Comparison of ENCODE assay signal across 1 cellular context in the genomic region with DNA sequence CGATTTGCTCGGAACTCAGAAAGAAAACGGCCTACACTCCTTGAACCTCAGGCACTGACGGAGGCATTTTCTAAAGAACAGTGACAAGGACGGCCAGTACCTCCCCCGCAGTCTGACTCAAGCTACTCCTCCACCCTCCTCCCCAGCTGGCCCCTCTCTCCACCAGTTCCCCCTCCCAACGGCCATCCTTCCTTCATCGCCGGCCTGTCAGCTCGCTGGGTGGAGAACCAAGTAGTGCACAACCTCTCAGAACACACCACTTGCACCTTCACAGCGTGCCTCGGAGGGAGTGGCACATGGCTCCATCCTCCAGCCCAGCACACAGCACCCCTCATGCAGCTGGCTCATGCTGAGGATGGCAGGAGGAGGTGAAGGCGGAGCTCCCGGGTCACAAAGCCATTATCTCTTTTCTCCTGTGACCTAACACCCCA.
A peak's percentile ranks its signal among the peaks of the same experiment; 100 is the strongest.
TF ChIP-seq lines count a peak whose summit lies in the region.

No MANE protein-coding gene starts in this region.

TF ChIP-seq in K562, 482 proteins besides CTCF, POLR2A, EP300 and RAD21 (continued from another document and continues in another):
- TF ChIP-seq, protein P1, sequence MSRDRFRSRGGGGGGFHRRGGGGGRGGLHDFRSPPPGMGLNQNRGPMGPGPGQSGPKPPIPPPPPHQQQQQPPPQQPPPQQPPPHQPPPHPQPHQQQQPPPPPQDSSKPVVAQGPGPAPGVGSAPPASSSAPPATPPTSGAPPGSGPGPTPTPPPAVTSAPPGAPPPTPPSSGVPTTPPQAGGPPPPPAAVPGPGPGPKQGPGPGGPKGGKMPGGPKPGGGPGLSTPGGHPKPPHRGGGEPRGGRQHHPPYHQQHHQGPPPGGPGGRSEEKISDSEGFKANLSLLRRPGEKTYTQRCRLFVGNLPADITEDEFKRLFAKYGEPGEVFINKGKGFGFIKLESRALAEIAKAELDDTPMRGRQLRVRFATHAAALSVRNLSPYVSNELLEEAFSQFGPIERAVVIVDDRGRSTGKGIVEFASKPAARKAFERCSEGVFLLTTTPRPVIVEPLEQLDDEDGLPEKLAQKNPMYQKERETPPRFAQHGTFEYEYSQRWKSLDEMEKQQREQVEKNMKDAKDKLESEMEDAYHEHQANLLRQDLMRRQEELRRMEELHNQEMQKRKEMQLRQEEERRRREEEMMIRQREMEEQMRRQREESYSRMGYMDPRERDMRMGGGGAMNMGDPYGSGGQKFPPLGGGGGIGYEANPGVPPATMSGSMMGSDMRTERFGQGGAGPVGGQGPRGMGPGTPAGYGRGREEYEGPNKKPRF (IDR thresholded peaks at IDR 0.05; ENCODE audit: low read depth, low read length), result no peak
- TF ChIP-seq ZNF830 (CRISPR knock-in tag; IDR thresholded peaks at IDR 0.05), result no peak
- TF ChIP-seq PTRF (tag; IDR thresholded peaks at IDR 0.05), result no peak
- peak; percentile 92; the same call in 1 of the 2 replicates for TF ChIP-seq ZNF263 (CRISPR knock-in tag; IDR thresholded peaks at IDR 0.05; ENCODE audit: borderline replicate concordance)
- no peak for TF ChIP-seq HNRNPK (IDR thresholded peaks at IDR 0.05; ENCODE audit: low read depth, low read length, poor library complexity, severe bottlenecking)
- no peak for TF ChIP-seq NFATC3 (IDR thresholded peaks at IDR 0.05)
- no peak for TF ChIP-seq ETV6 (IDR thresholded peaks at IDR 0.05; ENCODE audit: borderline replicate concordance in 1 of 2, low read depth in 2 of 2, low read length in 1 of 2)
- TF ChIP-seq ETV6 (CRISPR knock-in tag; IDR thresholded peaks at IDR 0.05; ENCODE audit: borderline replicate concordance), result no peak
- no peak for TF ChIP-seq ZNF551 (CRISPR knock-in tag; IDR thresholded peaks at IDR 0.05)
- TF ChIP-seq, protein P2, sequence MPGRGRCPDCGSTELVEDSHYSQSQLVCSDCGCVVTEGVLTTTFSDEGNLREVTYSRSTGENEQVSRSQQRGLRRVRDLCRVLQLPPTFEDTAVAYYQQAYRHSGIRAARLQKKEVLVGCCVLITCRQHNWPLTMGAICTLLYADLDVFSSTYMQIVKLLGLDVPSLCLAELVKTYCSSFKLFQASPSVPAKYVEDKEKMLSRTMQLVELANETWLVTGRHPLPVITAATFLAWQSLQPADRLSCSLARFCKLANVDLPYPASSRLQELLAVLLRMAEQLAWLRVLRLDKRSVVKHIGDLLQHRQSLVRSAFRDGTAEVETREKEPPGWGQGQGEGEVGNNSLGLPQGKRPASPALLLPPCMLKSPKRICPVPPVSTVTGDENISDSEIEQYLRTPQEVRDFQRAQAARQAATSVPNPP (IDR thresholded peaks at IDR 0.05; ENCODE audit: borderline replicate concordance, insufficient read depth, insufficient read length), result no peak
- TF ChIP-seq, protein P3, sequence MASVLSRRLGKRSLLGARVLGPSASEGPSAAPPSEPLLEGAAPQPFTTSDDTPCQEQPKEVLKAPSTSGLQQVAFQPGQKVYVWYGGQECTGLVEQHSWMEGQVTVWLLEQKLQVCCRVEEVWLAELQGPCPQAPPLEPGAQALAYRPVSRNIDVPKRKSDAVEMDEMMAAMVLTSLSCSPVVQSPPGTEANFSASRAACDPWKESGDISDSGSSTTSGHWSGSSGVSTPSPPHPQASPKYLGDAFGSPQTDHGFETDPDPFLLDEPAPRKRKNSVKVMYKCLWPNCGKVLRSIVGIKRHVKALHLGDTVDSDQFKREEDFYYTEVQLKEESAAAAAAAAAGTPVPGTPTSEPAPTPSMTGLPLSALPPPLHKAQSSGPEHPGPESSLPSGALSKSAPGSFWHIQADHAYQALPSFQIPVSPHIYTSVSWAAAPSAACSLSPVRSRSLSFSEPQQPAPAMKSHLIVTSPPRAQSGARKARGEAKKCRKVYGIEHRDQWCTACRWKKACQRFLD (CRISPR knock-in tag; IDR thresholded peaks at IDR 0.05), result no peak; the same call in none of the 2 replicates
- TF ChIP-seq NCOA1 (IDR thresholded peaks at IDR 0.05; ENCODE audit: low read depth), result 0 out of 2 replicates have a peak, but pooled peaks have one; percentile 39
- no peak for TF ChIP-seq NR2F6 (CRISPR knock-in tag; IDR thresholded peaks at IDR 0.05)
- TF ChIP-seq, protein P4, sequence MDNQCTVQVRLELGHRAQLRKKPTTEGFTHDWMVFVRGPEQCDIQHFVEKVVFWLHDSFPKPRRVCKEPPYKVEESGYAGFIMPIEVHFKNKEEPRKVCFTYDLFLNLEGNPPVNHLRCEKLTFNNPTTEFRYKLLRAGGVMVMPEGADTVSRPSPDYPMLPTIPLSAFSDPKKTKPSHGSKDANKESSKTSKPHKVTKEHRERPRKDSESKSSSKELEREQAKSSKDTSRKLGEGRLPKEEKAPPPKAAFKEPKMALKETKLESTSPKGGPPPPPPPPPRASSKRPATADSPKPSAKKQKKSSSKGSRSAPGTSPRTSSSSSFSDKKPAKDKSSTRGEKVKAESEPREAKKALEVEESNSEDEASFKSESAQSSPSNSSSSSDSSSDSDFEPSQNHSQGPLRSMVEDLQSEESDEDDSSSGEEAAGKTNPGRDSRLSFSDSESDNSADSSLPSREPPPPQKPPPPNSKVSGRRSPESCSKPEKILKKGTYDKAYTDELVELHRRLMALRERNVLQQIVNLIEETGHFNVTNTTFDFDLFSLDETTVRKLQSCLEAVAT (IDR thresholded peaks at IDR 0.05), result peak in 1 of 2 experiments; percentile 43; a peak in 1 of 4 replicates
- TF ChIP-seq, protein P5, sequence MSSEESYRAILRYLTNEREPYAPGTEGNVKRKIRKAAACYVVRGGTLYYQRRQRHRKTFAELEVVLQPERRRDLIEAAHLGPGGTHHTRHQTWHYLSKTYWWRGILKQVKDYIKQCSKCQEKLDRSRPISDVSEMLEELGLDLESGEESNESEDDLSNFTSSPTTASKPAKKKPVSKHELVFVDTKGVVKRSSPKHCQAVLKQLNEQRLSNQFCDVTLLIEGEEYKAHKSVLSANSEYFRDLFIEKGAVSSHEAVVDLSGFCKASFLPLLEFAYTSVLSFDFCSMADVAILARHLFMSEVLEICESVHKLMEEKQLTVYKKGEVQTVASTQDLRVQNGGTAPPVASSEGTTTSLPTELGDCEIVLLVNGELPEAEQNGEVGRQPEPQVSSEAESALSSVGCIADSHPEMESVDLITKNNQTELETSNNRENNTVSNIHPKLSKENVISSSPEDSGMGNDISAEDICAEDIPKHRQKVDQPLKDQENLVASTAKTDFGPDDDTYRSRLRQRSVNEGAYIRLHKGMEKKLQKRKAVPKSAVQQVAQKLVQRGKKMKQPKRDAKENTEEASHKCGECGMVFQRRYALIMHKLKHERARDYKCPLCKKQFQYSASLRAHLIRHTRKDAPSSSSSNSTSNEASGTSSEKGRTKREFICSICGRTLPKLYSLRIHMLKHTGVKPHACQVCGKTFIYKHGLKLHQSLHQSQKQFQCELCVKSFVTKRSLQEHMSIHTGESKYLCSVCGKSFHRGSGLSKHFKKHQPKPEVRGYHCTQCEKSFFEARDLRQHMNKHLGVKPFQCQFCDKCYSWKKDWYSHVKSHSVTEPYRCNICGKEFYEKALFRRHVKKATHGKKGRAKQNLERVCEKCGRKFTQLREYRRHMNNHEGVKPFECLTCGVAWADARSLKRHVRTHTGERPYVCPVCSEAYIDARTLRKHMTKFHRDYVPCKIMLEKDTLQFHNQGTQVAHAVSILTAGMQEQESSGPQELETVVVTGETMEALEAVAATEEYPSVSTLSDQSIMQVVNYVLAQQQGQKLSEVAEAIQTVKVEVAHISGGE (CRISPR knock-in tag; IDR thresholded peaks at IDR 0.05), result peak in 1 of 3 experiments; percentile 90; a peak in 2 of 6 replicates
- TF ChIP-seq EHMT2 (IDR thresholded peaks at IDR 0.05), result peak; percentile 65
- no peak for TF ChIP-seq PML (IDR thresholded peaks at IDR 0.05; ENCODE audit: low read length)
- no peak for TF ChIP-seq POLR2AphosphoS5 (IDR thresholded peaks at IDR 0.05; ENCODE audit: control insufficient read depth, insufficient read depth, low read depth, low read length)
- TF ChIP-seq EGR1 (conservative IDR thresholded peaks at IDR 0.05), result peak; percentile 98
- TF ChIP-seq, protein P6, sequence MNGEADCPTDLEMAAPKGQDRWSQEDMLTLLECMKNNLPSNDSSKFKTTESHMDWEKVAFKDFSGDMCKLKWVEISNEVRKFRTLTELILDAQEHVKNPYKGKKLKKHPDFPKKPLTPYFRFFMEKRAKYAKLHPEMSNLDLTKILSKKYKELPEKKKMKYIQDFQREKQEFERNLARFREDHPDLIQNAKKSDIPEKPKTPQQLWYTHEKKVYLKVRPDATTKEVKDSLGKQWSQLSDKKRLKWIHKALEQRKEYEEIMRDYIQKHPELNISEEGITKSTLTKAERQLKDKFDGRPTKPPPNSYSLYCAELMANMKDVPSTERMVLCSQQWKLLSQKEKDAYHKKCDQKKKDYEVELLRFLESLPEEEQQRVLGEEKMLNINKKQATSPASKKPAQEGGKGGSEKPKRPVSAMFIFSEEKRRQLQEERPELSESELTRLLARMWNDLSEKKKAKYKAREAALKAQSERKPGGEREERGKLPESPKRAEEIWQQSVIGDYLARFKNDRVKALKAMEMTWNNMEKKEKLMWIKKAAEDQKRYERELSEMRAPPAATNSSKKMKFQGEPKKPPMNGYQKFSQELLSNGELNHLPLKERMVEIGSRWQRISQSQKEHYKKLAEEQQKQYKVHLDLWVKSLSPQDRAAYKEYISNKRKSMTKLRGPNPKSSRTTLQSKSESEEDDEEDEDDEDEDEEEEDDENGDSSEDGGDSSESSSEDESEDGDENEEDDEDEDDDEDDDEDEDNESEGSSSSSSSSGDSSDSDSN (IDR thresholded peaks at IDR 0.05; ENCODE audit: borderline replicate concordance in 1 of 2, low read depth in 2 of 2, low read length in 2 of 2), result peak; percentile 43 to 57; a peak in 1 of 4 replicates
- TF ChIP-seq CXXC5 (CRISPR knock-in tag; IDR thresholded peaks at IDR 0.05), result peak; percentile 35; the same call in 1 of the 2 replicates
- TF ChIP-seq, protein P7, sequence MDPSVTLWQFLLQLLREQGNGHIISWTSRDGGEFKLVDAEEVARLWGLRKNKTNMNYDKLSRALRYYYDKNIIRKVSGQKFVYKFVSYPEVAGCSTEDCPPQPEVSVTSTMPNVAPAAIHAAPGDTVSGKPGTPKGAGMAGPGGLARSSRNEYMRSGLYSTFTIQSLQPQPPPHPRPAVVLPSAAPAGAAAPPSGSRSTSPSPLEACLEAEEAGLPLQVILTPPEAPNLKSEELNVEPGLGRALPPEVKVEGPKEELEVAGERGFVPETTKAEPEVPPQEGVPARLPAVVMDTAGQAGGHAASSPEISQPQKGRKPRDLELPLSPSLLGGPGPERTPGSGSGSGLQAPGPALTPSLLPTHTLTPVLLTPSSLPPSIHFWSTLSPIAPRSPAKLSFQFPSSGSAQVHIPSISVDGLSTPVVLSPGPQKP (CRISPR knock-in tag; IDR thresholded peaks at IDR 0.05), result no peak
- TF ChIP-seq ARID2 (IDR thresholded peaks at IDR 0.05), result no peak
- peak; percentile 86 for TF ChIP-seq ZBTB17 (CRISPR knock-in tag; IDR thresholded peaks at IDR 0.05)
- TF ChIP-seq, protein P8, sequence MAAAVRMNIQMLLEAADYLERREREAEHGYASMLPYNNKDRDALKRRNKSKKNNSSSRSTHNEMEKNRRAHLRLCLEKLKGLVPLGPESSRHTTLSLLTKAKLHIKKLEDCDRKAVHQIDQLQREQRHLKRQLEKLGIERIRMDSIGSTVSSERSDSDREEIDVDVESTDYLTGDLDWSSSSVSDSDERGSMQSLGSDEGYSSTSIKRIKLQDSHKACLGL (CRISPR knock-in tag; IDR thresholded peaks at IDR 0.05; ENCODE audit: borderline replicate concordance, poor library complexity, severe bottlenecking), result no peak
- TF ChIP-seq MED1 (CRISPR knock-in tag; IDR thresholded peaks at IDR 0.05; ENCODE audit: borderline replicate concordance), result no peak
- TF ChIP-seq SMAD2 (IDR thresholded peaks at IDR 0.05; ENCODE audit: low read depth, low read length), result no peak
- no peak for TF ChIP-seq HEY1 (CRISPR knock-in tag; IDR thresholded peaks at IDR 0.05; ENCODE audit: borderline replicate concordance)
- no peak for TF ChIP-seq NONO (IDR thresholded peaks at IDR 0.05; ENCODE audit: low read depth in 2 of 2, low read length in 1 of 2)
- peak; percentile 31 for TF ChIP-seq SAP30 (IDR thresholded peaks at IDR 0.05; ENCODE audit: borderline replicate concordance, insufficient read depth, low read depth, low read length, poor library complexity, severe bottlenecking)
- no peak for TF ChIP-seq ZNF143 (CRISPR knock-in tag; IDR thresholded peaks at IDR 0.05)
- TF ChIP-seq NFRKB (IDR thresholded peaks at IDR 0.05; ENCODE audit: low read depth), result no peak
- TF ChIP-seq TAF7 (tag; IDR thresholded peaks at IDR 0.05), result no peak
- no peak for TF ChIP-seq ZNF224 (CRISPR knock-in tag; IDR thresholded peaks at IDR 0.05)
- TF ChIP-seq DIDO1 (tag; IDR thresholded peaks at IDR 0.05; ENCODE audit: low read depth), result no peak
- TF ChIP-seq, protein P9, sequence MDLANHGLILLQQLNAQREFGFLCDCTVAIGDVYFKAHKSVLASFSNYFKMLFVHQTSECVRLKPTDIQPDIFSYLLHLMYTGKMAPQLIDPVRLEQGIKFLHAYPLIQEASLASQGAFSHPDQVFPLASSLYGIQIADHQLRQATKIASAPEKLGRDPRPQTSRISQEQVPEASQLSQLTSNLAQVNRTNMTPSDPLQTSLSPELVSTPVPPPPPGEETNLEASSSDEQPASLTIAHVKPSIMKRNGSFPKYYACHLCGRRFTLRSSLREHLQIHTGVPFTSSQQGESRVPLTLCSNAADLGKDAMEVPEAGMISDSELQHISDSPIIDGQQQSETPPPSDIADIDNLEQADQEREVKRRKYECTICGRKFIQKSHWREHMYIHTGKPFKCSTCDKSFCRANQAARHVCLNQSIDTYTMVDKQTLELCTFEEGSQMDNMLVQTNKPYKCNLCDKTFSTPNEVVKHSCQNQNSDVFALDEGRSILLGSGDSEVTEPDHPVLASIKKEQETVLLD (IDR thresholded peaks at IDR 0.05), result no peak
- peak; percentile 57; the same call in 1 of the 2 replicates for TF ChIP-seq ATF7 (IDR thresholded peaks at IDR 0.05)
- TF ChIP-seq EWSR1 (IDR thresholded peaks at IDR 0.05; ENCODE audit: borderline replicate concordance, low read depth, partially characterized antibody), result no peak
- TF ChIP-seq, protein P10, sequence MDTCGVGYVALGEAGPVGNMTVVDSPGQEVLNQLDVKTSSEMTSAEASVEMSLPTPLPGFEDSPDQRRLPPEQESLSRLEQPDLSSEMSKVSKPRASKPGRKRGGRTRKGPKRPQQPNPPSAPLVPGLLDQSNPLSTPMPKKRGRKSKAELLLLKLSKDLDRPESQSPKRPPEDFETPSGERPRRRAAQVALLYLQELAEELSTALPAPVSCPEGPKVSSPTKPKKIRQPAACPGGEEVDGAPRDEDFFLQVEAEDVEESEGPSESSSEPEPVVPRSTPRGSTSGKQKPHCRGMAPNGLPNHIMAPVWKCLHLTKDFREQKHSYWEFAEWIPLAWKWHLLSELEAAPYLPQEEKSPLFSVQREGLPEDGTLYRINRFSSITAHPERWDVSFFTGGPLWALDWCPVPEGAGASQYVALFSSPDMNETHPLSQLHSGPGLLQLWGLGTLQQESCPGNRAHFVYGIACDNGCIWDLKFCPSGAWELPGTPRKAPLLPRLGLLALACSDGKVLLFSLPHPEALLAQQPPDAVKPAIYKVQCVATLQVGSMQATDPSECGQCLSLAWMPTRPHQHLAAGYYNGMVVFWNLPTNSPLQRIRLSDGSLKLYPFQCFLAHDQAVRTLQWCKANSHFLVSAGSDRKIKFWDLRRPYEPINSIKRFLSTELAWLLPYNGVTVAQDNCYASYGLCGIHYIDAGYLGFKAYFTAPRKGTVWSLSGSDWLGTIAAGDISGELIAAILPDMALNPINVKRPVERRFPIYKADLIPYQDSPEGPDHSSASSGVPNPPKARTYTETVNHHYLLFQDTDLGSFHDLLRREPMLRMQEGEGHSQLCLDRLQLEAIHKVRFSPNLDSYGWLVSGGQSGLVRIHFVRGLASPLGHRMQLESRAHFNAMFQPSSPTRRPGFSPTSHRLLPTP (IDR thresholded peaks at IDR 0.05; ENCODE audit: borderline replicate concordance, extremely low read depth, insufficient read length), result no peak
- TF ChIP-seq BRD9 (IDR thresholded peaks at IDR 0.05; ENCODE audit: low read depth, partially characterized antibody), result no peak
- TF ChIP-seq ZNF41 (CRISPR knock-in tag; conservative IDR thresholded peaks at IDR 0.05), result no peak; the same call in 1 of the 2 replicates
- TF ChIP-seq ZNF175 (CRISPR knock-in tag; IDR thresholded peaks at IDR 0.05; ENCODE audit: low read depth), result no peak
- TF ChIP-seq KLF10 (CRISPR knock-in tag; IDR thresholded peaks at IDR 0.05), result no peak
- peak; percentile 35 for TF ChIP-seq ZFP36 (IDR thresholded peaks at IDR 0.05; ENCODE audit: low read depth, low read length, partially characterized antibody)
